21 cellular contexts compared by ENCODE assay signal in the genomic region with DNA sequence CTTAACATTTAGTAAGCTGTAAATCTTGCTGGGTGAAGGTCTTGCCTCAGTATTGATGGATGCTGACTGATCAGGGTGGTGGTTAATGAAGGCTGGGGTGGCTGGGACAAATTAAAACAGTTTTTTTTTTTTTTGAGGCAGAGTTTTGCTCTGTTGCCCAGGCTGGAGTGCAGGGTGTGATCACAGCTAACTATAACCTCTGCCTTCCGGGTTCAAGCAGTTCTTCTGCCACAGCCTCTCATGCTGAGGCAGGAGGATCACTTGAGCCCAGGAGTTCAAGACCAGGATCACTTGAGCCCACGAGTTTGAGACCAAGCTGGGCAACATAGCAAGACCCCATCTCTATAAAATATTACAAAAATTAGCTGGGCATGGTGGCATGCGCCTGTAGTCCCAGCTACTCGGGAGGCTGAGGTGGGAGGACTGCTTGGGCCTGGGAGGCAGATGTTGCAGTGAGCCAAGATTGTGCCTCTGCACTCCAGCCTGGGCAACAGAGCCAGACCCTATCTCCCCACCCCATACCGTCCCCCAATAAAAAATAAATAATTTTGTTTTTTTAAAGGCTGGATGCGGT.
A peak's percentile ranks its signal among the peaks of the same experiment; 100 is the strongest.
DNase-seq lines count a peak whose midpoint lies in the region; ATAC-seq and TF ChIP-seq lines count a peak whose summit lies in the region.
"Had no signal": no experiment of that assay in that cellular context is flagged by ENCODE, and none has a peak within 500 bp of the region (broad histone marks: within the 10 kb centered on the region; RNA-seq: fewer than 3 reads in every experiment).

No MANE protein-coding gene starts in this region.

- no peaks in the 10 kb centered on the region for H3K27me3 ChIP-seq in left lung
- H3K27me3 ChIP-seq: hepatocyte, testis had no signal

- POLR2A ChIA-PET in activated B cell treated with CpG ODN at 0.5 μM for 24 hours (lab: Charles Lee): interaction anchor here (0.7 to 1.5 kb wide), 3 partner anchors 16 to 152 kb away, joined by 3 to 5 read pairs (median 4); no protein-coding TSS in a partner anchor

- H3K4me3 Mint-ChIP-seq in stimulated activated naive CD8-positive, alpha-beta T cell treated with anti-CD3 and anti-CD28 coated beads, Interleukin-15, amount 100 ng/mL, for 72 hours: no peak overlapping the region
- no peak overlapping the region for H3K4me3 Mint-ChIP-seq in activated B cell treated with CpG ODN at 0.5 μM for 24 hours
- H3K4me3 Mint-ChIP-seq in nephron: no peak overlapping the region
- H3K4me3 Mint-ChIP-seq: activated T-helper 17 cell treated with anti-CD3 and anti-CD28 coated beads, Interleukin-2, amount 50 U/mL, for 72 hours; endodermal cell had no signal

- H3K9me3 Mint-ChIP-seq in stimulated activated naive CD8-positive, alpha-beta T cell treated with anti-CD3 and anti-CD28 coated beads, Interleukin-15, amount 100 ng/mL, for 72 hours: peaks cover 0 to 4% of the 10 kb centered on the region in 2 donors
- H3K9me3 Mint-ChIP-seq in activated B cell treated with CpG ODN at 0.5 μM for 24 hours (no peaks in the 10 kb centered on the region), nephron (peaks cover 23% of the 10 kb centered on the region)

- H3K4me1 Mint-ChIP-seq in stimulated activated naive CD8-positive, alpha-beta T cell treated with anti-CD3 and anti-CD28 coated beads, Interleukin-15, amount 100 ng/mL, for 72 hours: peaks cover 78% of the 10 kb centered on the region
- H3K4me1 Mint-ChIP-seq in activated B cell treated with CpG ODN at 0.5 μM for 24 hours (peaks cover 84% of the 10 kb centered on the region), nephron (peaks cover 27% of the 10 kb centered on the region)

- peak overlapping the region in 1 of 2 donors; percentile 49 for H3K27ac ChIP-seq in left lung
- H3K27ac ChIP-seq: hepatocyte had no signal

- intact Hi-C loops in activated B cell treated with CpG ODN at 0.5 μM for 24 hours (cut with micrococcal nuclease): no loop called here
- intact Hi-C loops in left lung (cut with DNase I): no loop called here

- CTCF ChIA-PET in activated B cell treated with CpG ODN at 0.5 μM for 24 hours (lab: Charles Lee): no interaction called here

- H3K27ac Mint-ChIP-seq in stimulated activated naive CD8-positive, alpha-beta T cell treated with anti-CD3 and anti-CD28 coated beads, Interleukin-15, amount 100 ng/mL, for 72 hours: peak overlapping the region; percentile 40 to 59
- peak overlapping the region; percentile 66 for H3K27ac Mint-ChIP-seq in activated B cell treated with CpG ODN at 0.5 μM for 24 hours
- peak overlapping the region in 2 of 3 experiments; percentile 16 to 88 for H3K27ac Mint-ChIP-seq in nephron
- H3K27ac Mint-ChIP-seq: endodermal cell had no signal

- TF ChIP-seq CTCF in activated B cell treated with CpG ODN at 0.5 μM for 24 hours (IDR thresholded peaks at IDR 0.05) (no peak), nephron (IDR thresholded peaks at IDR 0.05; ENCODE audit: unreplicated experiment in 3 of 3) (no peak), left lung (IDR thresholded peaks at IDR 0.05) (no peak)

- no peak for ATAC-seq in stimulated activated naive CD8-positive, alpha-beta T cell treated with anti-CD3 and anti-CD28 coated beads, Interleukin-15, amount 100 ng/mL, for 72 hours
- no peak for ATAC-seq in stimulated activated naive CD8-positive, alpha-beta T cell treated with anti-CD3 and anti-CD28 coated beads, Interleukin-15, Interleukin-2, amounts not matched to agents 100 U/mL and 50 U/mL, for 24 hours
- ATAC-seq in activated B cell treated with CpG ODN at 0.5 μM for 24 hours (ENCODE audit: low read depth): no peak
- ATAC-seq in left lung: no peak
- ATAC-seq: activated T-helper 17 cell treated with anti-CD3 and anti-CD28 coated beads, Interleukin-2, amount 50 U/mL, for 72 hours had no signal

- no peak for DNase-seq in stimulated activated naive CD8-positive, alpha-beta T cell treated with anti-CD3 and anti-CD28 coated beads, Interleukin-15, amount 100 ng/mL, for 72 hours
- no peak for DNase-seq in stimulated activated naive CD8-positive, alpha-beta T cell treated with anti-CD3 and anti-CD28 coated beads, Interleukin-15, Interleukin-2, amounts not matched to agents 100 U/mL and 50 U/mL, for 24 hours
- DNase-seq in activated B cell treated with CpG ODN at 0.5 μM for 24 hours: no peak
- DNase-seq in AG08396 (ENCODE audit: low spot score): no peak
- DNase-seq in stimulated activated CD4-positive, alpha-beta T cell treated with anti-CD3 and anti-CD28 coated beads, Interleukin-4, amount 100 ng/mL, for 4 hours: no peak
- DNase-seq in left lung: no peak
- DNase-seq: activated CD4-positive, alpha-beta T cell treated with anti-CD3 and anti-CD28 coated beads, Interleukin-2, amount 50 U/mL, for 4 hours; amniotic stem cell; C1 segment of cervical spinal cord; cerebellar nuclear complex; DMS79; endodermal cell; NCI-H1048; nucleus accumbens; OCI-M1; T1000; testis had no signal

- H3K4me3 ChIP-seq in left lung: no peak overlapping the region
- H3K4me3 ChIP-seq: HAP-1, hepatocyte, testis had no signal

- H3K9me3 ChIP-seq in left lung: peaks cover 0 to 6% of the 10 kb centered on the region in 2 donors
- H3K9me3 ChIP-seq: testis had no signal

- no peaks in the 10 kb centered on the region for H3K27me3 Mint-ChIP-seq in stimulated activated naive CD8-positive, alpha-beta T cell treated with anti-CD3 and anti-CD28 coated beads, Interleukin-15, amount 100 ng/mL, for 72 hours
- H3K27me3 Mint-ChIP-seq in activated B cell treated with CpG ODN at 0.5 μM for 24 hours (no peaks in the 10 kb centered on the region), nephron (ENCODE audit: low read depth) (no peaks in the 10 kb centered on the region)
- H3K27me3 Mint-ChIP-seq: activated T-helper 17 cell treated with anti-CD3 and anti-CD28 coated beads, Interleukin-2, amount 50 U/mL, for 72 hours had no signal

- H3K36me3 ChIP-seq in left lung: peaks cover 0 to 14% of the 10 kb centered on the region in 2 donors
- H3K36me3 ChIP-seq: HAP-1 had no signal

- peaks cover 68% of the 10 kb centered on the region for H3K36me3 Mint-ChIP-seq in activated B cell treated with CpG ODN at 0.5 μM for 24 hours (ENCODE audit: low read depth)
- H3K36me3 Mint-ChIP-seq in nephron (ENCODE audit: low read depth): peaks cover 47% of the 10 kb centered on the region

- peaks cover 10 to 42% of the 10 kb centered on the region in 2 donors for H3K4me1 ChIP-seq in left lung
